13 cellular contexts compared by ENCODE assay signal in genomic region chr10:89478739-89479116, GRCh38. TPM values are rescaled to one million over a fixed set of nuclear protein-coding genes. Genes with fewer than 3 reads are reported as not detected.
A peak's percentile ranks its signal among the peaks of the same experiment; 100 is the strongest.
DNase-seq lines count a peak whose midpoint lies in the region; ATAC-seq, FAIRE-seq and TF ChIP-seq lines count a peak whose summit lies in the region.
"Had no signal": no experiment of that assay in that cellular context is flagged by ENCODE, and none has a peak within 500 bp of the region (broad histone marks: within the 10 kb centered on the region; RNA-seq: fewer than 3 reads in every experiment).

No MANE protein-coding gene starts in this region.

- intact Hi-C loops in Right ventricle myocardium superior (cut with DNase I), result loop anchor here (5.0 kb wide), 1 partner anchor 46 kb away; no protein-coding TSS in a partner anchor

- in situ Hi-C loops in astrocyte of the cerebellum (cut with HindIII; ENCODE audit: low sequenced_read_pairs), result loop anchor here (5.0 kb wide), 1 partner anchor 54 kb away; no protein-coding TSS in a partner anchor

- ATAC-seq in Right ventricle myocardium superior (ENCODE audit: poor library complexity), result peak; percentile 37
- ATAC-seq in HG03432 (IDR thresholded peaks at IDR 0.05; ENCODE audit: unreplicated experiment), result no peak
- ATAC-seq in HG02840 (IDR thresholded peaks at IDR 0.05; ENCODE audit: low FRiP score, unreplicated experiment), result no peak

- H3K4me3 ChIP-seq in astrocyte of the cerebellum (ENCODE audit: low read depth, low read length) (no peak overlapping the region), rectal smooth muscle tissue (ENCODE audit: low read length) (no peak overlapping the region)

- DNase-seq in AG08395 (ENCODE audit: low spot score), result peak; percentile 45
- peak; percentile 55 for DNase-seq in astrocyte of the cerebellum (ENCODE audit: low read depth)
- DNase-seq in Right ventricle myocardium superior, result no peak
- DNase-seq in GM12892 (ENCODE audit: insufficient read length), result no peak
- no peak for DNase-seq in substantia nigra (lab: John Stamatoyannopoulos, UW)
- DNase-seq: activated CD4-positive, alpha-beta memory T cell treated with anti-CD3 and anti-CD28 coated beads for 36 hours; cortex of kidney; head of caudate nucleus; NK-92 treated with Interleukin-12 subunit alpha and Interleukin-12 subunit beta, amount 100 ng/mL, for 24 hours had no signal

- no peaks in the 10 kb centered on the region for H3K27me3 ChIP-seq in rectal smooth muscle tissue (ENCODE audit: control insufficient read depth, insufficient read depth, low read length)

- H3K36me3 ChIP-seq in rectal smooth muscle tissue (ENCODE audit: control insufficient read depth, insufficient read depth, low read length), result no peaks in the 10 kb centered on the region

- peak overlapping the region; percentile 27 for H3K27ac ChIP-seq in rectal smooth muscle tissue (ENCODE audit: low read depth, low read length)
- H3K27ac ChIP-seq in substantia nigra (ENCODE audit: low read depth, low read length, poor library complexity, severe bottlenecking), result no peak overlapping the region

- no peak for TF ChIP-seq POLR2A in GM12892 (IDR thresholded peaks at IDR 0.05; ENCODE audit: low read depth, low read length)

- no peak for TF ChIP-seq CTCF in astrocyte of the cerebellum (IDR thresholded peaks at IDR 0.05; ENCODE audit: low read depth, low read length, missing control alignments)

- H3K4me1 ChIP-seq in rectal smooth muscle tissue (ENCODE audit: control insufficient read depth, insufficient read depth, low read length), result peaks cover 42% of the 10 kb centered on the region

- H3K9ac ChIP-seq in rectal smooth muscle tissue (ENCODE audit: low read length), result no peak overlapping the region

- FAIRE-seq in GM12892 (lab: Jason Lieb, UNC), result no peak

RNA-seq across cellular contexts. Expression of gene SLC16A12, which starts 56.7 kb away (rescaled TPM):
- total RNA-seq in Right ventricle myocardium superior, result 1.3 TPM
- polyA plus RNA-seq in GM12892 (2012; ENCODE audit: missing spikeins), result not detected
- total RNA-seq: activated CD4-positive, alpha-beta memory T cell treated with anti-CD3 and anti-CD28 coated beads for 36 hours; mononuclear cell had no signal

Comparison
In these comparisons a context has a peak if more than half of its experiments do, and no peak if none do; other contexts are left out.
1. DNase-seq: peak in AG08395 (single experiment) and astrocyte of the cerebellum (single experiment); none in Right ventricle myocardium superior (single experiment), GM12892 (single experiment) and substantia nigra (0 of 49).